Comparison of ENCODE assay signal across 9 cellular contexts in the genomic region with DNA sequence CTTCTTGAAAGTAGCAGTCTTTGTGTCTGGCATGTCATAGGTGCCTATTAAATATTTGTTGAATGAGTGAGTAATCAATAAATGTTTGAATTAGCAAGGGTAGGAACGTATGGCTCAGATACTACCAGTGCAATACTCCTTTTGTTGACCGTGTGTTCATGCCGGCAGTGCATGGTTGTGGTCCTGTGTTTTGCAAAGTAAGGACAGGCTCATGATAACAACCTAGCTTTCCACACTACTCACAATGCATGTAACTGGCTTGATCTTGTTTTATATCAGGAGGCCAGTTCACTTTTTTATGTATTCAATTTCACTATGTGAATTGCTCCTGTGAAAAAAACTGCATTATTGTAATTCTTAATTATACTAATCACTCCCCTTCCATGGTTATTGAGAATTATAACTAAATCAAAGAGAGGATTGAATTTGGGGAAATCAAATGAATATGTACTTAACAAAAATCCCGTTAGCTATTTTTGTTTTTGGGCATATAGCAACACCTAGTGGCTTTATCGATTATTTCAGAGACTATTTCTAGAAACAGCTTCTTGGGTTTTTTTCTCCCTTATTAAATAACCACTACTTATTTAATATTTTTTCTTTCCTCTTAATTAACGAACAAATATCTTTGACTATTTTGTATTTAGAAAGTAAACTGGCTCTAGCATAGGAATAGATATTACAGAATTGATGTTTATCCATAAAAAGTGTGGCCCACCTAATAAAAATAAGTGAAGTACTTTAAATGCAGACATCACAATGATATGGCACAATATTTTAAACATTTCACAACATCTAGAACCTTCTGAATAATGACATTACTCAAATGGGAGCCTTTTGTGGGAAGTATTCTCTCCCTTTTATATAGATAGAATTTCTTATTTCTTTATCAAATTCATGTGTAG.
DNase-seq lines count a peak whose midpoint lies in the region; ATAC-seq, FAIRE-seq and TF ChIP-seq lines count a peak whose summit lies in the region.
"Had no signal": no experiment of that assay in that cellular context is flagged by ENCODE, and none has a peak within 500 bp of the region (broad histone marks: within the 10 kb centered on the region; RNA-seq: fewer than 3 reads in every experiment).

No MANE protein-coding gene starts in this region.

- H3K36me3 Mint-ChIP-seq in activated T-helper 17 cell treated with anti-CD3 and anti-CD28 coated beads, Interleukin-2, amount 50 U/mL, for 72 hours (ENCODE audit: low read depth), result peaks cover 18% of the 10 kb centered on the region
- H3K36me3 Mint-ChIP-seq in activated CD8-positive, alpha-beta T cell treated with anti-CD3 and anti-CD28 coated beads for 36 hours (ENCODE audit: low read depth), result peaks cover 9% of the 10 kb centered on the region
- H3K36me3 Mint-ChIP-seq: activated naive CD8-positive, alpha-beta T cell had no signal

- DNase-seq in A172 (ENCODE audit: low spot score) (peak; percentile 7), GM12891 (ENCODE audit: insufficient read length, low spot score) (no peak), glomerular visceral epithelial cell (ENCODE audit: extremely low spot score) (peak; percentile 11), tibial nerve (ENCODE audit: low spot score in 2 of 2) (no peak)
- no peak for DNase-seq in activated CD8-positive, alpha-beta T cell treated with anti-CD3 and anti-CD28 coated beads for 36 hours

- intact Hi-C loops in activated CD8-positive, alpha-beta T cell treated with anti-CD3 and anti-CD28 coated beads for 36 hours (cut with micrococcal nuclease), result loop anchor here (5.0 kb wide), 1 partner anchor 64 kb away; no protein-coding TSS in a partner anchor

- no peak overlapping the region for H3K27ac Mint-ChIP-seq in activated T-helper 17 cell treated with anti-CD3 and anti-CD28 coated beads, Interleukin-2, amount 50 U/mL, for 72 hours
- H3K27ac Mint-ChIP-seq in activated CD8-positive, alpha-beta T cell treated with anti-CD3 and anti-CD28 coated beads for 36 hours, result no peak overlapping the region
- H3K27ac Mint-ChIP-seq: activated naive CD8-positive, alpha-beta T cell had no signal

- H3K9me3 Mint-ChIP-seq in activated T-helper 17 cell treated with anti-CD3 and anti-CD28 coated beads, Interleukin-2, amount 50 U/mL, for 72 hours, result no peaks in the 10 kb centered on the region
- H3K9me3 Mint-ChIP-seq in activated CD8-positive, alpha-beta T cell treated with anti-CD3 and anti-CD28 coated beads for 36 hours, result no peaks in the 10 kb centered on the region

- no peak overlapping the region for H3K4me3 ChIP-seq in tibial nerve

- peaks cover 0 to 10% (median 0%) of the 10 kb centered on the region in 4 donors for H3K4me1 ChIP-seq in tibial nerve

- H3K4me1 Mint-ChIP-seq in activated T-helper 17 cell treated with anti-CD3 and anti-CD28 coated beads, Interleukin-2, amount 50 U/mL, for 72 hours, result no peaks in the 10 kb centered on the region
- H3K4me1 Mint-ChIP-seq in activated CD8-positive, alpha-beta T cell treated with anti-CD3 and anti-CD28 coated beads for 36 hours (ENCODE audit: low read depth), result no peaks in the 10 kb centered on the region

- no peak overlapping the region for H3K27ac ChIP-seq in tibial nerve

- 0 out of 3 replicates have a peak, but pooled peaks have one; percentile 31 for ATAC-seq in SK-N-SH treated with all-trans-retinoic acid at 6 μM for 48 hours
- no peak for ATAC-seq in HG03095 (IDR thresholded peaks at IDR 0.05; ENCODE audit: unreplicated experiment)
- no peak for ATAC-seq in activated T-helper 17 cell treated with anti-CD3 and anti-CD28 coated beads, Interleukin-2, amount 50 U/mL, for 72 hours (replicated peaks)
- ATAC-seq in activated CD8-positive, alpha-beta T cell treated with anti-CD3 and anti-CD28 coated beads for 36 hours, result no peak

- TF ChIP-seq CTCF in tibial nerve (IDR thresholded peaks at IDR 0.05), result peak; percentile 26 to 61 (median 39)
- no peak for TF ChIP-seq CTCF in activated CD8-positive, alpha-beta T cell treated with anti-CD3 and anti-CD28 coated beads for 36 hours (IDR thresholded peaks at IDR 0.05)

- TF ChIP-seq POLR2A in GM12891 (IDR thresholded peaks at IDR 0.05; ENCODE audit: low read depth, low read length) (no peak), tibial nerve (IDR thresholded peaks at IDR 0.05) (no peak)

- CTCF ChIA-PET in activated CD8-positive, alpha-beta T cell treated with anti-CD3 and anti-CD28 coated beads for 36 hours (lab: Charles Lee), result interaction anchor here (0.7 to 7.1 kb wide), 19 partner anchors 10 to 506 kb away, joined by 3 to 73 read pairs (median 4); no protein-coding TSS in a partner anchor

- POLR2A ChIA-PET in activated CD8-positive, alpha-beta T cell treated with anti-CD3 and anti-CD28 coated beads for 36 hours (lab: Charles Lee), result no interaction called here

- no peaks in the 10 kb centered on the region for H3K36me3 ChIP-seq in tibial nerve

- no peaks in the 10 kb centered on the region for H3K27me3 ChIP-seq in tibial nerve

- no peak overlapping the region for H3K4me3 Mint-ChIP-seq in activated T-helper 17 cell treated with anti-CD3 and anti-CD28 coated beads, Interleukin-2, amount 50 U/mL, for 72 hours
- no peak overlapping the region for H3K4me3 Mint-ChIP-seq in activated CD8-positive, alpha-beta T cell treated with anti-CD3 and anti-CD28 coated beads for 36 hours
- H3K4me3 Mint-ChIP-seq: activated naive CD8-positive, alpha-beta T cell had no signal

- no peak for TF ChIP-seq EP300 in tibial nerve (IDR thresholded peaks at IDR 0.05)

- H3K9me3 ChIP-seq in tibial nerve, result no peaks in the 10 kb centered on the region

- 53 to 55% methylated on average over 6 of the region's 6 CpGs for WGBS in tibial nerve, 2 donors

- no peaks in the 10 kb centered on the region for H3K27me3 Mint-ChIP-seq in activated T-helper 17 cell treated with anti-CD3 and anti-CD28 coated beads, Interleukin-2, amount 50 U/mL, for 72 hours
- no peaks in the 10 kb centered on the region for H3K27me3 Mint-ChIP-seq in activated CD8-positive, alpha-beta T cell treated with anti-CD3 and anti-CD28 coated beads for 36 hours
- H3K27me3 Mint-ChIP-seq: activated naive CD8-positive, alpha-beta T cell had no signal

- peak; percentile 23 for FAIRE-seq in GM12891 (lab: Jason Lieb, UNC)

TF ChIP-seq in GM12891, 5 proteins besides CTCF, POLR2A, EP300 and RAD21:
- TF ChIP-seq PAX5 (IDR thresholded peaks at IDR 0.05; ENCODE audit: insufficient read depth, low read length, severe bottlenecking), result no peak
- TF ChIP-seq SPI1 (IDR thresholded peaks at IDR 0.05; ENCODE audit: low read depth, low read length), result no peak
- TF ChIP-seq POU2F2 (IDR thresholded peaks at IDR 0.05; ENCODE audit: low read depth, low read length), result no peak
- no peak for TF ChIP-seq TAF1 (IDR thresholded peaks at IDR 0.05; ENCODE audit: low read depth, low read length)
- TF ChIP-seq POLR2AphosphoS5 (IDR thresholded peaks at IDR 0.05; ENCODE audit: low read depth, low read length), result no peak

TF ChIP-seq in SK-N-SH treated with all-trans-retinoic acid at 6 μM for 48 hours, 23 proteins besides CTCF, POLR2A, EP300 and RAD21 (continues in another document):
- TF ChIP-seq ZFP3 (CRISPR knock-in tag; IDR thresholded peaks at IDR 0.05) (no peak), PATZ1 (CRISPR knock-in tag; IDR thresholded peaks at IDR 0.05; ENCODE audit: borderline replicate concordance) (no peak), BACH2 (CRISPR knock-in tag; IDR thresholded peaks at IDR 0.05; ENCODE audit: borderline replicate concordance) (no peak), PPARA (CRISPR knock-in tag; IDR thresholded peaks at IDR 0.05; ENCODE audit: borderline replicate concordance) (no peak), ISL1 (CRISPR knock-in tag; IDR thresholded peaks at IDR 0.05) (no peak), TSHZ2 (CRISPR knock-in tag; IDR thresholded peaks at IDR 0.05) (no peak), SNAI2 (CRISPR knock-in tag; IDR thresholded peaks at IDR 0.05) (no peak), TCF4 (CRISPR knock-in tag; IDR thresholded peaks at IDR 0.05; ENCODE audit: borderline replicate concordance) (no peak), ARNTL (CRISPR knock-in tag; IDR thresholded peaks at IDR 0.05; ENCODE audit: borderline replicate concordance, low read depth) (no peak), OSR1 (CRISPR knock-in tag; IDR thresholded peaks at IDR 0.05) (no peak), ESRRG (CRISPR knock-in tag; IDR thresholded peaks at IDR 0.05) (no peak)

Comparison
In these comparisons a context has a peak if more than half of its experiments do, and no peak if none do; other contexts are left out.
1. DNase-seq: peak in A172 (single experiment) and glomerular visceral epithelial cell (single experiment); none in GM12891 (single experiment), tibial nerve (0 of 2) and activated CD8-positive, alpha-beta T cell treated with anti-CD3 and anti-CD28 coated beads for 36 hours (single experiment).